In genomic region chr20:25853718-25854381, GRCh38 we compare ENCODE assay signal across 8 cellular contexts.
A peak's percentile ranks its signal among the peaks of the same experiment; 100 is the strongest.
DNase-seq lines count a peak whose midpoint lies in the region; ATAC-seq and TF ChIP-seq lines count a peak whose summit lies in the region.
"Not testable (repeated sequence)": the region's sequence is repeated elsewhere in the genome, so short reads cannot be mapped to it uniquely, and the experiment has no call there.

No MANE protein-coding gene starts in this region.

- not testable (repeated sequence) for H3K27ac Mint-ChIP-seq in osteocyte (ENCODE audit: unreplicated experiment)

- peak overlapping the region; percentile 45 for H3K4me3 ChIP-seq in HFF-Myc (replicated peaks; ENCODE audit: low read depth, low read length)
- peak overlapping the region; percentile 68 for H3K4me3 ChIP-seq in fibroblast of villous mesenchyme (ENCODE audit: low read depth, low read length)

- not testable (repeated sequence) for H3K9me3 Mint-ChIP-seq in osteocyte (ENCODE audit: unreplicated experiment)

- H3K36me3 Mint-ChIP-seq in osteocyte (ENCODE audit: unreplicated experiment), result not testable (repeated sequence)

- H3K4me3 Mint-ChIP-seq in osteocyte (ENCODE audit: unreplicated experiment), result not testable (repeated sequence)

- H3K4me1 Mint-ChIP-seq in osteocyte (ENCODE audit: unreplicated experiment), result not testable (repeated sequence)

- H3K27me3 Mint-ChIP-seq in osteocyte (ENCODE audit: unreplicated experiment), result not testable (repeated sequence)

- peak; percentile 59 for ATAC-seq in stimulated activated naive CD8-positive, alpha-beta T cell treated with anti-CD3 and anti-CD28 coated beads, Interleukin-15, Interleukin-2, amounts not matched to agents 100 U/mL and 50 U/mL, for 24 hours

- not testable (repeated sequence) for TF ChIP-seq CTCF in HFF-Myc (IDR thresholded peaks at IDR 0.05; ENCODE audit: low read depth, low read length, missing control alignments); fibroblast of villous mesenchyme (IDR thresholded peaks at IDR 0.05; ENCODE audit: insufficient read depth, low read depth, low read length); osteocyte (IDR thresholded peaks at IDR 0.05)

- DNase-seq in DMS79 (lab: John Stamatoyannopoulos, UW) (peak; percentile 47), NCI-H1105 treated with DMSO at 0.1 percent for 48 hours (lab: John Stamatoyannopoulos, UW) (peak; percentile 80), T follicular helper cell (ENCODE audit: low read depth) (peak; percentile 54), fibroblast of villous mesenchyme (ENCODE audit: low read depth) (peak; percentile 65), osteocyte (ENCODE audit: extremely low spot score, unreplicated experiment) (peak; percentile 80)
- not testable (repeated sequence) for DNase-seq in HFF-Myc (ENCODE audit: extremely low read depth, low read depth)
- DNase-seq in activated naive CD4-positive, alpha-beta T cell (lab: John Stamatoyannopoulos, UW), result peak; percentile 52 to 70 (median 60)
- peak; percentile 84 for DNase-seq in stimulated activated naive CD8-positive, alpha-beta T cell treated with anti-CD3 and anti-CD28 coated beads, Interleukin-15, Interleukin-2, amounts not matched to agents 100 U/mL and 50 U/mL, for 24 hours
